In the genomic region with DNA sequence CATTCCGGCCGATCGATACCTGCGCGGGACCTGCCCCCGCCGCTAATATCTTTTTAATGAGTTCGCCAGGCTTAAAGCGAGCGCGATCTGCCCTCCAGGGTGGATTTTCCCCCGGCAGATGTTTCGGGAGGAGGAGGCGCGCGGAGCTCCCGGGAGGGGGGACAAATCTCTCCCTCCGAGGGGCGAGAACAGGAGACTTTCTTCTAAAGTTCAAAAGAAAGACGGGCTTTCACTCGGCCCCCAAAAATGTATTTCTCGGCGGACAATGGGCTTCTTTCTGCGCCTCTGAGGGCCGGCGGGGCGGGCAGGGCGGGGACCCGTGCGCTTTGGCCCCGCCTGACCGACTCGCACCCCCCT, we compare ENCODE assay signal across 12 cellular contexts. TPM values are rescaled to one million over a fixed set of nuclear protein-coding genes. Genes with fewer than 3 reads are reported as not detected.
DNase-seq lines count a peak whose midpoint lies in the region; ATAC-seq and TF ChIP-seq lines count a peak whose summit lies in the region.
"Had no signal": no experiment of that assay in that cellular context is flagged by ENCODE, and none has a peak within 500 bp of the region (broad histone marks: within the 10 kb centered on the region; RNA-seq: fewer than 3 reads in every experiment).

No MANE protein-coding gene starts in this region.

- H3K9me3 ChIP-seq in lower lobe of right lung, result no peaks in the 10 kb centered on the region
- H3K9me3 ChIP-seq in thyroid gland, result no peaks in the 10 kb centered on the region

- no peak overlapping the region for H3K4me3 Mint-ChIP-seq in activated T-helper 1 cell treated with anti-CD3 and anti-CD28 coated beads, Interleukin-12 subunit alpha, Interleukin-12 subunit beta, Interleukin-2, Interleukin-4 antibody, amounts not matched to agents 30 ng/mL and 10 ng/mL and 1 ng/mL, durations not matched to agents 14 hours and 24 hours and 36 hours
- H3K4me3 Mint-ChIP-seq in stimulated activated effector memory CD8-positive, alpha-beta T cell treated with anti-CD3 and anti-CD28 coated beads, Interleukin-12 subunit alpha, Interleukin-12 subunit beta, amount 100 ng/mL, for 72 hours, result peak overlapping the region; percentile 34

- H3K27ac Mint-ChIP-seq in activated T-helper 1 cell treated with anti-CD3 and anti-CD28 coated beads, Interleukin-12 subunit alpha, Interleukin-12 subunit beta, Interleukin-2, Interleukin-4 antibody, amounts not matched to agents 30 ng/mL and 10 ng/mL and 1 ng/mL, durations not matched to agents 14 hours and 24 hours and 36 hours, result peak overlapping the region; percentile 29
- H3K27ac Mint-ChIP-seq in stimulated activated effector memory CD8-positive, alpha-beta T cell treated with anti-CD3 and anti-CD28 coated beads, Interleukin-12 subunit alpha, Interleukin-12 subunit beta, amount 100 ng/mL, for 72 hours, result no peak overlapping the region

- intact Hi-C loops in activated T-helper 1 cell treated with anti-CD3 and anti-CD28 coated beads, Interleukin-12 subunit alpha, Interleukin-12 subunit beta, Interleukin-2, Interleukin-4 antibody, amounts not matched to agents 30 ng/mL and 10 ng/mL and 1 ng/mL, durations not matched to agents 14 hours and 24 hours and 36 hours (cut with micrococcal nuclease), result loop anchor here (2.0 to 5.0 kb wide), 2 partner anchors 280 to 1927 kb away; no protein-coding TSS in a partner anchor
- intact Hi-C loops in lower lobe of right lung (cut with DNase I) (no loop called here), thyroid gland (cut with DNase I) (no loop called here)

- H3K4me1 Mint-ChIP-seq in activated T-helper 1 cell treated with anti-CD3 and anti-CD28 coated beads, Interleukin-12 subunit alpha, Interleukin-12 subunit beta, Interleukin-2, Interleukin-4 antibody, amounts not matched to agents 30 ng/mL and 10 ng/mL and 1 ng/mL, durations not matched to agents 14 hours and 24 hours and 36 hours (ENCODE audit: low read depth), result no peaks in the 10 kb centered on the region
- H3K4me1 Mint-ChIP-seq in stimulated activated effector memory CD8-positive, alpha-beta T cell treated with anti-CD3 and anti-CD28 coated beads, Interleukin-12 subunit alpha, Interleukin-12 subunit beta, amount 100 ng/mL, for 72 hours, result peaks cover 19% of the 10 kb centered on the region

- H3K9me3 Mint-ChIP-seq in activated T-helper 1 cell treated with anti-CD3 and anti-CD28 coated beads, Interleukin-12 subunit alpha, Interleukin-12 subunit beta, Interleukin-2, Interleukin-4 antibody, amounts not matched to agents 30 ng/mL and 10 ng/mL and 1 ng/mL, durations not matched to agents 14 hours and 24 hours and 36 hours, result no peaks in the 10 kb centered on the region
- no peaks in the 10 kb centered on the region for H3K9me3 Mint-ChIP-seq in stimulated activated effector memory CD8-positive, alpha-beta T cell treated with anti-CD3 and anti-CD28 coated beads, Interleukin-12 subunit alpha, Interleukin-12 subunit beta, amount 100 ng/mL, for 72 hours

- no peak for TF ChIP-seq POLR2A in thyroid gland (IDR thresholded peaks at IDR 0.05)

- no peak for ATAC-seq in lower lobe of right lung
- no peak for ATAC-seq in stimulated activated effector memory CD8-positive, alpha-beta T cell treated with anti-CD3 and anti-CD28 coated beads, Interleukin-12 subunit alpha, Interleukin-12 subunit beta, amount 100 ng/mL, for 72 hours

- no peak overlapping the region for H3K27ac ChIP-seq in lower lobe of right lung
- H3K27ac ChIP-seq in thyroid gland, result no peak overlapping the region

- H3K4me1 ChIP-seq in lower lobe of right lung, result peaks cover 49% of the 10 kb centered on the region
- peaks cover 50 to 60% of the 10 kb centered on the region in 2 donors for H3K4me1 ChIP-seq in thyroid gland

- H3K4me3 ChIP-seq in lower lobe of right lung, result peak overlapping the region; percentile 40
- peak overlapping the region in 1 of 3 donors; percentile 29 for H3K4me3 ChIP-seq in thyroid gland (replicated peaks in 1 of 3)

- no peak for TF ChIP-seq CTCF in lower lobe of right lung (IDR thresholded peaks at IDR 0.05)
- TF ChIP-seq CTCF in thyroid gland (IDR thresholded peaks at IDR 0.05), result no peak

- DNase-seq in NCI-H748 (lab: John Stamatoyannopoulos, UW; ENCODE audit: unreplicated experiment) (peak; percentile 40), NCI-H748 treated with DMSO at 0.1 percent for 48 hours (lab: John Stamatoyannopoulos, UW) (no peak), lower lobe of right lung (no peak), thyroid gland (no peak), MV-4-11 (lab: John Stamatoyannopoulos, UW) (no peak), RKO (ENCODE audit: low spot score) (no peak)
- no peak for DNase-seq in activated T-helper 1 cell treated with anti-CD3 and anti-CD28 coated beads, Interleukin-12 subunit alpha, Interleukin-12 subunit beta, Interleukin-2, Interleukin-4 antibody, amounts not matched to agents 30 ng/mL and 10 ng/mL and 1 ng/mL, durations not matched to agents 14 hours and 24 hours and 36 hours (ENCODE audit: low spot score)
- DNase-seq in stimulated activated effector memory CD8-positive, alpha-beta T cell treated with anti-CD3 and anti-CD28 coated beads, Interleukin-12 subunit alpha, Interleukin-12 subunit beta, amount 100 ng/mL, for 72 hours (ENCODE audit: low spot score in 2 of 2), result no peak
- DNase-seq: NCI-H187 had no signal

- H3K27me3 Mint-ChIP-seq in activated T-helper 1 cell treated with anti-CD3 and anti-CD28 coated beads, Interleukin-12 subunit alpha, Interleukin-12 subunit beta, Interleukin-2, Interleukin-4 antibody, amounts not matched to agents 30 ng/mL and 10 ng/mL and 1 ng/mL, durations not matched to agents 14 hours and 24 hours and 36 hours (ENCODE audit: insufficient read depth), result peaks cover 57% of the 10 kb centered on the region

- H3K27me3 ChIP-seq in lower lobe of right lung (ENCODE audit: low read depth) (peaks cover 94% of the 10 kb centered on the region), thyroid gland (peaks cover 59% of the 10 kb centered on the region)

- WGBS in thyroid gland, 2 donors, result 0 to 3% methylated on average over 4 to 16 of the region's 33 CpGs

- H3K36me3 Mint-ChIP-seq in activated T-helper 1 cell treated with anti-CD3 and anti-CD28 coated beads, Interleukin-12 subunit alpha, Interleukin-12 subunit beta, Interleukin-2, Interleukin-4 antibody, amounts not matched to agents 30 ng/mL and 10 ng/mL and 1 ng/mL, durations not matched to agents 14 hours and 24 hours and 36 hours (ENCODE audit: low read depth), result peaks cover under 1% of the 10 kb centered on the region
- H3K36me3 Mint-ChIP-seq in stimulated activated effector memory CD8-positive, alpha-beta T cell treated with anti-CD3 and anti-CD28 coated beads, Interleukin-12 subunit alpha, Interleukin-12 subunit beta, amount 100 ng/mL, for 72 hours, result peaks cover 5% of the 10 kb centered on the region

- H3K36me3 ChIP-seq in lower lobe of right lung (no peaks in the 10 kb centered on the region), thyroid gland (no peaks in the 10 kb centered on the region)

RNA-seq across cellular contexts. Expression of a gene that starts 4.1 kb away (rescaled TPM):
- total RNA-seq in activated T-helper 1 cell treated with anti-CD3 and anti-CD28 coated beads, Interleukin-12 subunit alpha, Interleukin-12 subunit beta, Interleukin-2, Interleukin-4 antibody, amounts not matched to agents 30 ng/mL and 10 ng/mL and 1 ng/mL, durations not matched to agents 14 hours and 24 hours and 36 hours, result 0.31 and 0.32 TPM in 2 replicates
- not detected for total RNA-seq in lower lobe of right lung
- not detected for total RNA-seq in thyroid gland
- total RNA-seq: fibroblast of villous mesenchyme, lung microvascular endothelial cell, RPMI7951 had no signal

RNA-seq across cellular contexts. Expression of a gene that starts 33.3 kb away (rescaled TPM):
- total RNA-seq in activated T-helper 1 cell treated with anti-CD3 and anti-CD28 coated beads, Interleukin-12 subunit alpha, Interleukin-12 subunit beta, Interleukin-2, Interleukin-4 antibody, amounts not matched to agents 30 ng/mL and 10 ng/mL and 1 ng/mL, durations not matched to agents 14 hours and 24 hours and 36 hours, result 107 TPM in 2 replicates
- total RNA-seq in lower lobe of right lung, result 18.4 TPM
- total RNA-seq in thyroid gland, result 10 to 100 TPM; 19.2 to 21.6 (median 20.3) TPM
